Comparison of ENCODE assay signal across 10 cellular contexts in the genomic region with DNA sequence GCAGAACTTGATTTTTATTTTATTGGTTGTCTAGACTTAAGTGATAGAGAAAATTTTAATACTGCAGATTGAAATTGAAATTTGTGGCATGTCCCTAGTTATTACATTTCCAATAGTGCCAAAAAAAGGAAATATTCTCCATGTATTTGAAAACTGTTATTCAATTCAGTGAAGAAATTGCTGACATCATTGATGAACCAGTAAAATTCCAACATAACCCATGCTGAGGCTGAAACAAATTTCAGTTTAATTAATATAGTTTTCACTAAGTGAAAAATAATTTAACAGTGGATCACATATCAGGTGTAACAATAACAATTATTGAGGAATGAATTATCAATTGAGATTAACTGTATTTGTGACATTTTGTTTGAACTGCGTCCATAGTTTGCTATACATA. TPM values are rescaled to one million over a fixed set of nuclear protein-coding genes. Genes with fewer than 3 reads are reported as not detected.
A peak's percentile ranks its signal among the peaks of the same experiment; 100 is the strongest.
DNase-seq lines count a peak whose midpoint lies in the region; ATAC-seq and TF ChIP-seq lines count a peak whose summit lies in the region.
"Had no signal": no experiment of that assay in that cellular context is flagged by ENCODE, and none has a peak within 500 bp of the region (broad histone marks: within the 10 kb centered on the region; RNA-seq: fewer than 3 reads in every experiment).

No MANE protein-coding gene starts in this region.

- peaks cover 18% of the 10 kb centered on the region for H3F3A ChIP-seq in SK-N-SH (replicated peaks; ENCODE audit: insufficient read depth)

- no peaks in the 10 kb centered on the region for H3K36me3 Mint-ChIP-seq in stimulated activated naive B cell treated with anti-CD40 and anti-IgM and Interleukin-4, amounts not matched to agents 10 μg/mL and 1 μg/mL and 100 μg/mL, for 72 hours

- H3K4me2 ChIP-seq in SK-N-SH, result peak overlapping the region; percentile 55; the same call in 1 of the 2 replicates

- 74% methylated on average over 1 of the region's 1 CpG for WGBS in SK-N-SH (ENCODE audit: low lambda C conversion rate)

- POLR2A ChIA-PET in SK-N-SH (lab: Yijun Ruan, JAX), result interaction anchor here (1.8 kb wide), 1 partner anchor 37 kb away, joined by 14 read pairs; no protein-coding TSS in a partner anchor

- TF ChIP-seq CTCF in SK-N-SH (IDR thresholded peaks at IDR 0.05), result no peak
- no peak for TF ChIP-seq CTCF in uterus (IDR thresholded peaks at IDR 0.05)
- TF ChIP-seq CTCF in GM13977 (IDR thresholded peaks at IDR 0.05; ENCODE audit: extremely low read depth, insufficient read depth, missing control alignments), result no peak

- DNase-seq in SK-N-SH, result no peak
- no peak for DNase-seq in epithelial cell of prostate (ENCODE audit: low read depth, low spot score)
- DNase-seq in uterus, result no peak
- DNase-seq in stimulated activated naive B cell treated with anti-CD40 and anti-IgM and Interleukin-4, amounts not matched to agents 10 μg/mL and 1 μg/mL and 100 μg/mL, for 72 hours, result no peak
- no peak for DNase-seq in GM13977 (ENCODE audit: low spot score)
- DNase-seq: effector memory CD8-positive, alpha-beta T cell; thyroid gland had no signal

- H3K9ac ChIP-seq in SK-N-SH, result peak overlapping the region; percentile 62; the same call in 1 of the 2 replicates

- peak overlapping the region; percentile 6 to 31; a peak in 2 of 4 replicates for H3K4me3 ChIP-seq in SK-N-SH (ENCODE audit: low read depth in 2 of 2, low read length in 1 of 2)
- peak overlapping the region in 1 of 2 donors; percentile 23 for H3K4me3 ChIP-seq in muscle layer of duodenum (ENCODE audit: low read depth in 1 of 2, low read length in 2 of 2)
- H3K4me3 ChIP-seq in uterus, result no peak overlapping the region
- H3K4me3 ChIP-seq: thyroid gland had no signal

- H3K9me3 ChIP-seq in SK-N-SH (no peaks in the 10 kb centered on the region), muscle layer of duodenum (ENCODE audit: control insufficient read depth in 1 of 2, low read length in 2 of 2) (no peaks in the 10 kb centered on the region), uterus (no peaks in the 10 kb centered on the region)
- H3K9me3 ChIP-seq: thyroid gland had no signal

- CTCF ChIA-PET in SK-N-SH (lab: Yijun Ruan, JAX), result interaction anchor here (1.0 kb wide), 1 partner anchor 38 kb away, joined by 3 read pairs; no protein-coding TSS in a partner anchor

- peak overlapping the region; percentile 53; the same call in 1 of the 2 replicates for H2AFZ ChIP-seq in SK-N-SH (ENCODE audit: low read depth)

- in situ Hi-C loops in GM13977 (cut with MboI; ENCODE audit: low pct_unique_long_range_greater_than_20kb, low sequenced_read_pairs, unreplicated experiment), result no loop called here

- H3K36me3 ChIP-seq in SK-N-SH (replicated peaks in 1 of 2; ENCODE audit: control insufficient read depth in 1 of 2, insufficient read depth in 2 of 2, low read length in 1 of 2) (no peaks in the 10 kb centered on the region), muscle layer of duodenum (ENCODE audit: control insufficient read depth in 1 of 2, insufficient read depth in 2 of 2, low read length in 2 of 2) (no peaks in the 10 kb centered on the region), uterus (no peaks in the 10 kb centered on the region)
- H3K36me3 ChIP-seq: thyroid gland had no signal

- no peak for TF ChIP-seq EP300 in SK-N-SH (IDR thresholded peaks at IDR 0.05; ENCODE audit: borderline replicate concordance in 1 of 2, low read depth in 1 of 2, low read length in 1 of 2)

- no peaks in the 10 kb centered on the region for H4K20me1 ChIP-seq in SK-N-SH (ENCODE audit: insufficient read depth)

- H3K79me2 ChIP-seq in SK-N-SH (ENCODE audit: insufficient read depth), result no peaks in the 10 kb centered on the region

- no peak for TF ChIP-seq POLR2A in uterus (IDR thresholded peaks at IDR 0.05)

- TF ChIP-seq RAD21 in SK-N-SH (IDR thresholded peaks at IDR 0.05; ENCODE audit: low read length), result no peak

- no peak overlapping the region for H3K4me3 Mint-ChIP-seq in stimulated activated naive B cell treated with anti-CD40 and anti-IgM and Interleukin-4, amounts not matched to agents 10 μg/mL and 1 μg/mL and 100 μg/mL, for 72 hours
- H3K4me3 Mint-ChIP-seq: effector memory CD8-positive, alpha-beta T cell had no signal

- H3K9me3 Mint-ChIP-seq in stimulated activated naive B cell treated with anti-CD40 and anti-IgM and Interleukin-4, amounts not matched to agents 10 μg/mL and 1 μg/mL and 100 μg/mL, for 72 hours, result peaks cover 3 to 4% of the 10 kb centered on the region in 2 donors

- H3K4me1 ChIP-seq in SK-N-SH (ENCODE audit: control insufficient read depth in 1 of 2, insufficient read depth in 2 of 2, low read depth in 1 of 2, low read length in 1 of 2), result peaks cover 20 to 21% of the 10 kb centered on the region in 2 experiments; a peak in 3 of 4 replicates
- H3K4me1 ChIP-seq in muscle layer of duodenum (ENCODE audit: control insufficient read depth in 1 of 2, insufficient read depth in 2 of 2, low read length in 2 of 2), result peaks cover 12 to 18% of the 10 kb centered on the region in 2 donors
- H3K4me1 ChIP-seq in uterus, result no peaks in the 10 kb centered on the region

- H3K27ac ChIP-seq in SK-N-SH (ENCODE audit: low read depth in 2 of 2, low read length in 1 of 2) (peak overlapping the region; percentile 96), epithelial cell of prostate (peak overlapping the region; percentile 99), muscle layer of duodenum (ENCODE audit: low read length) (peak overlapping the region; percentile 91), uterus (peak overlapping the region; percentile 76 to 92)
- H3K27ac ChIP-seq: thyroid gland had no signal

- H3K9me2 ChIP-seq in SK-N-SH, result no peaks in the 10 kb centered on the region

- H3K27ac Mint-ChIP-seq in stimulated activated naive B cell treated with anti-CD40 and anti-IgM and Interleukin-4, amounts not matched to agents 10 μg/mL and 1 μg/mL and 100 μg/mL, for 72 hours, result no peak overlapping the region
- H3K27ac Mint-ChIP-seq: effector memory CD8-positive, alpha-beta T cell had no signal

- no peaks in the 10 kb centered on the region for H3K27me3 Mint-ChIP-seq in stimulated activated naive B cell treated with anti-CD40 and anti-IgM and Interleukin-4, amounts not matched to agents 10 μg/mL and 1 μg/mL and 100 μg/mL, for 72 hours
- H3K27me3 Mint-ChIP-seq: effector memory CD8-positive, alpha-beta T cell had no signal

- H3K4me1 Mint-ChIP-seq in stimulated activated naive B cell treated with anti-CD40 and anti-IgM and Interleukin-4, amounts not matched to agents 10 μg/mL and 1 μg/mL and 100 μg/mL, for 72 hours, result no peaks in the 10 kb centered on the region

- ATAC-seq in SK-N-SH treated with all-trans-retinoic acid at 6 μM for 48 hours (no peak), HG03045 (IDR thresholded peaks at IDR 0.05; ENCODE audit: unreplicated experiment) (no peak)
- ATAC-seq in stimulated activated naive B cell treated with anti-CD40 and anti-IgM and Interleukin-4, amounts not matched to agents 10 μg/mL and 1 μg/mL and 100 μg/mL, for 72 hours (replicated peaks), result no peak
- ATAC-seq: effector memory CD8-positive, alpha-beta T cell had no signal

- no peaks in the 10 kb centered on the region for H3K27me3 ChIP-seq in SK-N-SH (ENCODE audit: insufficient read depth)
- no peaks in the 10 kb centered on the region for H3K27me3 ChIP-seq in muscle layer of duodenum (ENCODE audit: low read depth, low read length)
- H3K27me3 ChIP-seq in uterus, result no peaks in the 10 kb centered on the region
- H3K27me3 ChIP-seq: thyroid gland had no signal

- intact Hi-C loops in uterus (cut with DNase I; ENCODE audit: low total_unique reads), result no loop called here

TF ChIP-seq in SK-N-SH, 30 proteins besides CTCF, POLR2A, EP300 and RAD21:
- no peak for TF ChIP-seq TCF12 (IDR thresholded peaks at IDR 0.05)
- no peak for TF ChIP-seq POLR2AphosphoS5 (IDR thresholded peaks at IDR 0.05; ENCODE audit: low read depth, low read length)
- TF ChIP-seq SIN3A (IDR thresholded peaks at IDR 0.05; ENCODE audit: borderline replicate concordance, low read depth, low read length), result no peak
- TF ChIP-seq, protein P1, sequence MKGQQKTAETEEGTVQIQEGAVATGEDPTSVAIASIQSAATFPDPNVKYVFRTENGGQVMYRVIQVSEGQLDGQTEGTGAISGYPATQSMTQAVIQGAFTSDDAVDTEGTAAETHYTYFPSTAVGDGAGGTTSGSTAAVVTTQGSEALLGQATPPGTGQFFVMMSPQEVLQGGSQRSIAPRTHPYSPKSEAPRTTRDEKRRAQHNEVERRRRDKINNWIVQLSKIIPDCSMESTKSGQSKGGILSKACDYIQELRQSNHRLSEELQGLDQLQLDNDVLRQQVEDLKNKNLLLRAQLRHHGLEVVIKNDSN (IDR thresholded peaks at IDR 0.05; ENCODE audit: borderline replicate concordance, low read depth), result no peak

TF ChIP-seq in SK-N-SH treated with all-trans-retinoic acid at 6 μM for 48 hours, 23 proteins besides CTCF, POLR2A, EP300 and RAD21 (continues in another document):
- TF ChIP-seq, protein P2, sequence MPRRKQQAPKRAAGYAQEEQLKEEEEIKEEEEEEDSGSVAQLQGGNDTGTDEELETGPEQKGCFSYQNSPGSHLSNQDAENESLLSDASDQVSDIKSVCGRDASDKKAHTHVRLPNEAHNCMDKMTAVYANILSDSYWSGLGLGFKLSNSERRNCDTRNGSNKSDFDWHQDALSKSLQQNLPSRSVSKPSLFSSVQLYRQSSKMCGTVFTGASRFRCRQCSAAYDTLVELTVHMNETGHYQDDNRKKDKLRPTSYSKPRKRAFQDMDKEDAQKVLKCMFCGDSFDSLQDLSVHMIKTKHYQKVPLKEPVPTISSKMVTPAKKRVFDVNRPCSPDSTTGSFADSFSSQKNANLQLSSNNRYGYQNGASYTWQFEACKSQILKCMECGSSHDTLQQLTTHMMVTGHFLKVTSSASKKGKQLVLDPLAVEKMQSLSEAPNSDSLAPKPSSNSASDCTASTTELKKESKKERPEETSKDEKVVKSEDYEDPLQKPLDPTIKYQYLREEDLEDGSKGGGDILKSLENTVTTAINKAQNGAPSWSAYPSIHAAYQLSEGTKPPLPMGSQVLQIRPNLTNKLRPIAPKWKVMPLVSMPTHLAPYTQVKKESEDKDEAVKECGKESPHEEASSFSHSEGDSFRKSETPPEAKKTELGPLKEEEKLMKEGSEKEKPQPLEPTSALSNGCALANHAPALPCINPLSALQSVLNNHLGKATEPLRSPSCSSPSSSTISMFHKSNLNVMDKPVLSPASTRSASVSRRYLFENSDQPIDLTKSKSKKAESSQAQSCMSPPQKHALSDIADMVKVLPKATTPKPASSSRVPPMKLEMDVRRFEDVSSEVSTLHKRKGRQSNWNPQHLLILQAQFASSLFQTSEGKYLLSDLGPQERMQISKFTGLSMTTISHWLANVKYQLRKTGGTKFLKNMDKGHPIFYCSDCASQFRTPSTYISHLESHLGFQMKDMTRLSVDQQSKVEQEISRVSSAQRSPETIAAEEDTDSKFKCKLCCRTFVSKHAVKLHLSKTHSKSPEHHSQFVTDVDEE (CRISPR knock-in tag; IDR thresholded peaks at IDR 0.05), result no peak
- no peak for TF ChIP-seq ZNF565 (CRISPR knock-in tag; conservative IDR thresholded peaks at IDR 0.05; ENCODE audit: low read depth)
- TF ChIP-seq ZNF70 (CRISPR knock-in tag; IDR thresholded peaks at IDR 0.05), result no peak
- no peak for TF ChIP-seq ESRRG (CRISPR knock-in tag; IDR thresholded peaks at IDR 0.05)
- TF ChIP-seq ISL1 (CRISPR knock-in tag; IDR thresholded peaks at IDR 0.05), result no peak

RNA-seq across cellular contexts. Expression of a gene that starts 38.7 kb away (rescaled TPM):
- polyA plus RNA-seq in SK-N-SH (2012; rRNA removed), result 3.4 and 4.0 TPM in 2 replicates
- polyA plus RNA-seq in SK-N-SH (2012; cell fraction: cytosol; rRNA removed), result 2.8 and 2.9 TPM in 2 replicates
- 5.0 and 8.9 TPM in 2 replicates for polyA plus RNA-seq in SK-N-SH (2012; cell fraction: nucleus; rRNA removed)
- 10 to 100 TPM in 2 of 4 donors, 1 to 10 TPM in 2; 1.5 to 15.6 (median 9.4) TPM for total RNA-seq in uterus

Comparison
In these comparisons a context has a peak if more than half of its experiments do, and no peak if none do; other contexts are left out.
1. H3K4me3 ChIP-seq: peak in SK-N-SH (2 of 2); none in uterus (0 of 2).
2. Peak in every context shown above with its lines, with median percentiles within 50 percentile points of each other: H3K27ac ChIP-seq.